20 cellular contexts compared by ENCODE assay signal in genomic region chr15:63178034-63178433, GRCh38. TPM values are rescaled to one million over a fixed set of nuclear protein-coding genes. Genes with fewer than 3 reads are reported as not detected.
DNase-seq lines count a peak whose midpoint lies in the region; ATAC-seq and TF ChIP-seq lines count a peak whose summit lies in the region.
"Had no signal": no experiment of that assay in that cellular context is flagged by ENCODE, and none has a peak within 500 bp of the region (broad histone marks: within the 10 kb centered on the region; RNA-seq: fewer than 3 reads in every experiment).

No MANE protein-coding gene starts in this region.

- H3K36me3 ChIP-seq in endodermal cell (ENCODE audit: control insufficient read depth, insufficient read depth, low read length) (no peaks in the 10 kb centered on the region), mesenchymal stem cell (ENCODE audit: control insufficient read depth in 1 of 2, insufficient read depth in 2 of 2, low read depth in 1 of 2, low read length in 2 of 2) (no peaks in the 10 kb centered on the region)
- H3K36me3 ChIP-seq in CD4-positive, alpha-beta memory T cell (ENCODE audit: insufficient read depth, low read length), result no peaks in the 10 kb centered on the region
- H3K36me3 ChIP-seq: Peyer's patch, spleen had no signal

- H3K27me3 ChIP-seq in endodermal cell (ENCODE audit: control insufficient read depth, insufficient read depth, low read length, poor library complexity, severe bottlenecking) (no peaks in the 10 kb centered on the region), mesenchymal stem cell (ENCODE audit: control insufficient read depth in 1 of 2, insufficient read depth in 1 of 2, low read length in 2 of 2) (no peaks in the 10 kb centered on the region)
- H3K27me3 ChIP-seq in CD4-positive, alpha-beta memory T cell (ENCODE audit: insufficient read depth, low read length), result no peaks in the 10 kb centered on the region
- H3K27me3 ChIP-seq: body of pancreas, Peyer's patch, spleen had no signal

- peaks cover 10% of the 10 kb centered on the region for H3K4me1 ChIP-seq in endodermal cell (ENCODE audit: control insufficient read depth, insufficient read depth, low read length)
- peaks cover 4% of the 10 kb centered on the region for H3K4me1 ChIP-seq in mesenchymal stem cell (ENCODE audit: control insufficient read depth, insufficient read depth, low read depth, low read length)
- no peaks in the 10 kb centered on the region for H3K4me1 ChIP-seq in CD4-positive, alpha-beta memory T cell (ENCODE audit: insufficient read depth, low read length)
- H3K4me1 ChIP-seq: body of pancreas, Peyer's patch, spleen had no signal

- H4K8ac ChIP-seq in mesenchymal stem cell (ENCODE audit: low read length), result peak overlapping the region; percentile 24

- no peak overlapping the region for H2BK120ac ChIP-seq in mesenchymal stem cell (ENCODE audit: low read depth, low read length)

- no peaks in the 10 kb centered on the region for H3K36me3 Mint-ChIP-seq in endodermal cell (ENCODE audit: low read depth)
- H3K36me3 Mint-ChIP-seq in CD4-positive, alpha-beta memory T cell, result no peaks in the 10 kb centered on the region
- H3K36me3 Mint-ChIP-seq: activated naive CD8-positive, alpha-beta T cell treated with anti-CD3 and anti-CD28 coated beads, Interleukin-2, amount 10 ng/mL, durations not matched to agents 7 days and 5 days had no signal

- WGBS in endodermal cell (ENCODE audit: insufficient coverage in 1 of 2, insufficient read length in 1 of 2), 2 experiments, result 62 to 75% methylated on average over 3 to 5 of the region's 5 CpGs
- WGBS in mesenchymal stem cell, result 61% methylated on average over 4 of the region's 5 CpGs

- no peak overlapping the region for H2BK15ac ChIP-seq in mesenchymal stem cell (ENCODE audit: low read depth, poor library complexity, severe bottlenecking)

- no peak overlapping the region for H3K4me3 ChIP-seq in endodermal cell (ENCODE audit: low read length)
- H3K4me3 ChIP-seq in mesenchymal stem cell (ENCODE audit: insufficient read depth in 1 of 2, low read depth in 1 of 2, low read length in 2 of 2), result no peak overlapping the region
- no peak overlapping the region for H3K4me3 ChIP-seq in CD4-positive, alpha-beta memory T cell (ENCODE audit: low read length in 2 of 2)
- H3K4me3 ChIP-seq: body of pancreas, Peyer's patch, psoas muscle, spleen had no signal

- H3K4me3 Mint-ChIP-seq in endodermal cell, result no peak overlapping the region
- no peak overlapping the region for H3K4me3 Mint-ChIP-seq in CD4-positive, alpha-beta memory T cell
- H3K4me3 Mint-ChIP-seq: activated naive CD8-positive, alpha-beta T cell treated with anti-CD3 and anti-CD28 coated beads, Interleukin-2, amount 10 ng/mL, durations not matched to agents 7 days and 5 days; activated T-helper 1 cell treated with anti-CD3 and anti-CD28 coated beads, Interleukin-12 subunit alpha, Interleukin-12 subunit beta, Interleukin-2, Interleukin-4 antibody, amounts not matched to agents 30 ng/mL and 10 ng/mL and 1 ng/mL, durations not matched to agents 14 hours and 24 hours and 36 hours; T-helper 2 cell treated with Interferon-gamma antibody and Interleukin-4, amounts not matched to agents 5 μg/mL and 100 μg/mL, for 36 hours had no signal

- intact Hi-C loops in CD4-positive, alpha-beta memory T cell (cut with micrococcal nuclease), result no loop called here

- H2AFZ ChIP-seq in mesenchymal stem cell (ENCODE audit: low read depth, low read length), result no peak overlapping the region

- POLR2A ChIA-PET in CD4-positive, alpha-beta memory T cell (lab: Charles Lee; ENCODE audit: partially characterized antibody), result interaction anchor here (1.4 to 1.5 kb wide), 2 partner anchors 14 to 21 kb away, joined by 4 to 6 read pairs; partner anchors contain the start of gene RPS27L

- no peak overlapping the region for H3K9ac ChIP-seq in endodermal cell (ENCODE audit: extremely low read depth, low read length, poor library complexity, severe bottlenecking)
- H3K9ac ChIP-seq in mesenchymal stem cell (ENCODE audit: low read length), result no peak overlapping the region

- H3K27ac ChIP-seq in endodermal cell (ENCODE audit: low read depth, low read length) (no peak overlapping the region), mesenchymal stem cell (ENCODE audit: low read length, poor library complexity, severe bottlenecking) (no peak overlapping the region)
- H3K27ac ChIP-seq in CD4-positive, alpha-beta memory T cell (ENCODE audit: low read depth, low read length), result no peak overlapping the region
- H3K27ac ChIP-seq: body of pancreas, Peyer's patch, psoas muscle, spleen had no signal

- TF ChIP-seq CTCF in endodermal cell (conservative IDR thresholded peaks at IDR 0.05), result no peak

- peak; percentile 53 for DNase-seq in ELF-1 (ENCODE audit: low read depth, low spot score)
- DNase-seq in NCI-H146 (lab: John Stamatoyannopoulos, UW), result peak; percentile 61
- peak; percentile 66 for DNase-seq in endodermal cell
- no peak for DNase-seq in mesenchymal stem cell
- no peak for DNase-seq in CD4-positive, alpha-beta memory T cell
- no peak for DNase-seq in activated CD8-positive, alpha-beta memory T cell treated with anti-CD3 and anti-CD28 coated beads for 24 hours
- DNase-seq in HuH-7 (ENCODE audit: low spot score), result no peak
- DNase-seq: activated CD4-positive, CD25-positive, alpha-beta regulatory T cell; activated naive CD8-positive, alpha-beta T cell treated with anti-CD3 and anti-CD28 coated beads, Interleukin-2, amount 10 ng/mL, durations not matched to agents 7 days and 5 days; body of pancreas; foreskin fibroblast; Karpas-422; NCI-H1092; Peyer's patch; psoas muscle; spleen; stimulated activated CD8-positive, alpha-beta memory T cell treated with anti-CD3 and anti-CD28 coated beads, Interleukin-4, amount 100 ng/mL, for 48 hours had no signal

- H3K4ac ChIP-seq in mesenchymal stem cell (ENCODE audit: low read depth in 1 of 2, low read length in 2 of 2), result no peak overlapping the region

- H4K91ac ChIP-seq in mesenchymal stem cell (ENCODE audit: low read length), result no peak overlapping the region

- no peak overlapping the region for H2BK5ac ChIP-seq in mesenchymal stem cell (ENCODE audit: low read depth, low read length, poor library complexity, severe bottlenecking)

- ATAC-seq in GM21381 (IDR thresholded peaks at IDR 0.05; ENCODE audit: unreplicated experiment), result no peak
- ATAC-seq: body of pancreas, psoas muscle had no signal

- no peak overlapping the region for H3K4me2 ChIP-seq in mesenchymal stem cell (ENCODE audit: low read length, poor library complexity, severe bottlenecking)

- CTCF ChIA-PET in CD4-positive, alpha-beta memory T cell (lab: Charles Lee; ENCODE audit: partially characterized antibody), result no interaction called here

- peaks cover 14% of the 10 kb centered on the region for H3K4me1 Mint-ChIP-seq in endodermal cell
- no peaks in the 10 kb centered on the region for H3K4me1 Mint-ChIP-seq in CD4-positive, alpha-beta memory T cell
- H3K4me1 Mint-ChIP-seq: activated naive CD8-positive, alpha-beta T cell treated with anti-CD3 and anti-CD28 coated beads, Interleukin-2, amount 10 ng/mL, durations not matched to agents 7 days and 5 days had no signal

- no peaks in the 10 kb centered on the region for H3K79me1 ChIP-seq in mesenchymal stem cell (replicated peaks; ENCODE audit: low read length, poor library complexity, severe bottlenecking)

- H3K23ac ChIP-seq in mesenchymal stem cell (ENCODE audit: low read length in 2 of 2), result no peak overlapping the region

- H3K27ac Mint-ChIP-seq in endodermal cell, result no peak overlapping the region
- H3K27ac Mint-ChIP-seq in CD4-positive, alpha-beta memory T cell, result no peak overlapping the region
- H3K27ac Mint-ChIP-seq: activated naive CD8-positive, alpha-beta T cell treated with anti-CD3 and anti-CD28 coated beads, Interleukin-2, amount 10 ng/mL, durations not matched to agents 7 days and 5 days; T-helper 2 cell treated with Interferon-gamma antibody and Interleukin-4, amounts not matched to agents 5 μg/mL and 100 μg/mL, for 36 hours had no signal

- peak overlapping the region in 1 of 2 experiments; percentile 4 for H3K18ac ChIP-seq in mesenchymal stem cell (ENCODE audit: low read depth in 1 of 2, low read length in 2 of 2)

- H2AK5ac ChIP-seq in mesenchymal stem cell (ENCODE audit: low read length, severe bottlenecking), result no peak overlapping the region

- H2BK12ac ChIP-seq in mesenchymal stem cell (ENCODE audit: low read length in 2 of 2), result peak overlapping the region; percentile 24 to 63

- no peaks in the 10 kb centered on the region for H3K27me3 Mint-ChIP-seq in endodermal cell (ENCODE audit: insufficient read depth)
- H3K27me3 Mint-ChIP-seq in CD4-positive, alpha-beta memory T cell, result no peaks in the 10 kb centered on the region

- H3K9me3 ChIP-seq in endodermal cell (ENCODE audit: control insufficient read depth, low read length) (no peaks in the 10 kb centered on the region), mesenchymal stem cell (ENCODE audit: control insufficient read depth, low read length) (no peaks in the 10 kb centered on the region)
- no peaks in the 10 kb centered on the region for H3K9me3 ChIP-seq in CD4-positive, alpha-beta memory T cell (ENCODE audit: control insufficient read depth in 1 of 2, low read length in 2 of 2)
- H3K9me3 ChIP-seq: body of pancreas, Peyer's patch, psoas muscle, spleen had no signal

- H3K9me3 Mint-ChIP-seq in endodermal cell, result no peaks in the 10 kb centered on the region
- no peaks in the 10 kb centered on the region for H3K9me3 Mint-ChIP-seq in CD4-positive, alpha-beta memory T cell
- H3K9me3 Mint-ChIP-seq: activated naive CD8-positive, alpha-beta T cell treated with anti-CD3 and anti-CD28 coated beads, Interleukin-2, amount 10 ng/mL, durations not matched to agents 7 days and 5 days; activated T-helper 1 cell treated with anti-CD3 and anti-CD28 coated beads, Interleukin-12 subunit alpha, Interleukin-12 subunit beta, Interleukin-2, Interleukin-4 antibody, amounts not matched to agents 30 ng/mL and 10 ng/mL and 1 ng/mL, durations not matched to agents 14 hours and 24 hours and 36 hours; T-helper 2 cell treated with Interferon-gamma antibody and Interleukin-4, amounts not matched to agents 5 μg/mL and 100 μg/mL, for 36 hours had no signal

- no peak overlapping the region for H3K14ac ChIP-seq in mesenchymal stem cell (ENCODE audit: low read length in 2 of 2)

RNA-seq across cellular contexts. Expression of gene RAB8B, which starts 11.4 kb away (rescaled TPM):
- total RNA-seq in endodermal cell, result 10 to 100 TPM; 21.9 to 28.8 TPM
- polyA plus RNA-seq in endodermal cell (2013, experiment 1 of 2), result 27.5 TPM
- polyA plus RNA-seq in endodermal cell (2013, experiment 2 of 2), result 27.5 TPM
- polyA plus RNA-seq in mesenchymal stem cell (2013, experiment 1 of 2), result 63.1 TPM
- 60.0 TPM for polyA plus RNA-seq in mesenchymal stem cell (2013, experiment 2 of 2)
- total RNA-seq in CD4-positive, alpha-beta memory T cell, result 10 to 100 TPM; 86.0 to 86.4 TPM
- polyA plus RNA-seq in CD4-positive, alpha-beta memory T cell, result 10 to 100 TPM; 35.1 to 58.3 TPM

RNA-seq across cellular contexts. Expression of gene RPS27L, which starts 20.8 kb away (rescaled TPM):
- total RNA-seq in endodermal cell, result 10 to 100 TPM; 56.2 to 68.8 TPM
- polyA plus RNA-seq in endodermal cell (2013, experiment 1 of 2), result 187 TPM
- polyA plus RNA-seq in endodermal cell (2013, experiment 2 of 2), result 190 TPM
- polyA plus RNA-seq in mesenchymal stem cell (2013, experiment 1 of 2), result 252 TPM
- polyA plus RNA-seq in mesenchymal stem cell (2013, experiment 2 of 2), result 272 TPM
- total RNA-seq in CD4-positive, alpha-beta memory T cell, result 100 to 1,000 TPM; 150 to 161 TPM
- 100 to 1,000 TPM; 187 to 211 TPM for polyA plus RNA-seq in CD4-positive, alpha-beta memory T cell

RNA-seq across cellular contexts. Expression of gene LACTB, which starts 56.4 kb away (rescaled TPM):
- total RNA-seq in endodermal cell, result 10 to 100 TPM; 13.3 to 14.9 TPM
- polyA plus RNA-seq in endodermal cell (2013, experiment 1 of 2), result 8.6 TPM
- polyA plus RNA-seq in endodermal cell (2013, experiment 2 of 2), result 10.1 TPM
- polyA plus RNA-seq in mesenchymal stem cell (2013, experiment 1 of 2), result 26.3 TPM
- polyA plus RNA-seq in mesenchymal stem cell (2013, experiment 2 of 2), result 26.2 TPM
- total RNA-seq in CD4-positive, alpha-beta memory T cell, result 10 to 100 TPM; 11.7 to 12.1 TPM
- polyA plus RNA-seq in CD4-positive, alpha-beta memory T cell, result 10 to 100 TPM in 1 of 2 donors, 1 to 10 TPM in 1; 8.9 to 11.5 TPM

Comparison
In these comparisons a context has a peak if more than half of its experiments do, and no peak if none do; other contexts are left out.
1. DNase-seq: peak in ELF-1 (single experiment), NCI-H146 (single experiment) and endodermal cell (single experiment); none in mesenchymal stem cell (single experiment), CD4-positive, alpha-beta memory T cell (0 of 5), activated CD8-positive, alpha-beta memory T cell treated with anti-CD3 and anti-CD28 coated beads for 24 hours (single experiment) and HuH-7 (single experiment).